Comparison of ENCODE assay signal across 9 cellular contexts in genomic region chr11:64854157-64854533, GRCh38. TPM values are rescaled to one million over a fixed set of nuclear protein-coding genes. Genes with fewer than 3 reads are reported as not detected.
DNase-seq lines count a peak whose midpoint lies in the region; ATAC-seq and TF ChIP-seq lines count a peak whose summit lies in the region.
"Had no signal": no experiment of that assay in that cellular context is flagged by ENCODE, and none has a peak within 500 bp of the region (broad histone marks: within the 10 kb centered on the region; RNA-seq: fewer than 3 reads in every experiment).

No MANE protein-coding gene starts in this region.

- peak overlapping the region in 5 of 6 donors; percentile 57 to 98 (median 97) for H3K27ac Mint-ChIP-seq in immature natural killer cell

- peak in 1 of 3 donors; percentile 68 for DNase-seq in right cardiac atrium
- no peak for DNase-seq in left cardiac atrium
- DNase-seq in immature natural killer cell, result no peak
- no peak for DNase-seq in upper lobe of right lung
- DNase-seq: MM.1S, SHP77 treated with DMSO at 0.1 percent for 48 hours had no signal

- peaks cover 88 to 89% of the 10 kb centered on the region in 2 donors for H3K4me1 Mint-ChIP-seq in immature natural killer cell

- intact Hi-C loops in right cardiac atrium (cut with DNase I), result no loop called here
- intact Hi-C loops in left cardiac atrium (cut with DNase I), result no loop called here
- intact Hi-C loops in upper lobe of right lung (cut with DNase I), result no loop called here

- H3K9me3 ChIP-seq in right cardiac atrium (ENCODE audit: control insufficient read depth, low read length), result no peaks in the 10 kb centered on the region
- no peaks in the 10 kb centered on the region for H3K9me3 ChIP-seq in upper lobe of right lung
- H3K9me3 ChIP-seq: thyroid gland had no signal

- ATAC-seq in right cardiac atrium (no peak), left cardiac atrium (no peak), upper lobe of right lung (no peak), HG02642 (IDR thresholded peaks at IDR 0.05; ENCODE audit: poor library complexity, unreplicated experiment) (no peak), GM18505 (IDR thresholded peaks at IDR 0.05; ENCODE audit: unreplicated experiment) (no peak)

- WGBS in right cardiac atrium, result 93% methylated on average over 25 of the region's 25 CpGs

- H3K27me3 Mint-ChIP-seq in immature natural killer cell (ENCODE audit: low read depth in 3 of 3), result peaks cover 3 to 21% (median 17%) of the 10 kb centered on the region in 3 donors

- H3K4me3 Mint-ChIP-seq in immature natural killer cell, result peak overlapping the region in 4 of 5 donors; percentile 23 to 59 (median 32)

- no peak for TF ChIP-seq POLR2A in GM18505 (IDR thresholded peaks at IDR 0.05; ENCODE audit: borderline replicate concordance, extremely low read depth, insufficient read depth, insufficient read length)

- no peak overlapping the region for H3K4me3 ChIP-seq in right cardiac atrium (ENCODE audit: low read length)
- no peak overlapping the region for H3K4me3 ChIP-seq in upper lobe of right lung
- H3K4me3 ChIP-seq: thyroid gland had no signal

- peaks cover 8 to 10% (median 9%) of the 10 kb centered on the region in 3 donors for H3K36me3 Mint-ChIP-seq in immature natural killer cell

- peak overlapping the region; percentile 59 for H3K27ac ChIP-seq in right cardiac atrium (ENCODE audit: low read length)
- peak overlapping the region; percentile 87 for H3K27ac ChIP-seq in upper lobe of right lung

- H3K27me3 ChIP-seq in right cardiac atrium (ENCODE audit: control insufficient read depth, insufficient read depth), result no peaks in the 10 kb centered on the region
- no peaks in the 10 kb centered on the region for H3K27me3 ChIP-seq in upper lobe of right lung
- H3K27me3 ChIP-seq: thyroid gland had no signal

- H3K9me3 Mint-ChIP-seq in immature natural killer cell, result no peaks in the 10 kb centered on the region

- H3K4me1 ChIP-seq in right cardiac atrium (ENCODE audit: control insufficient read depth, insufficient read depth, low read length) (peaks cover 31% of the 10 kb centered on the region), upper lobe of right lung (peaks cover 94% of the 10 kb centered on the region)

- TF ChIP-seq CTCF in upper lobe of right lung (IDR thresholded peaks at IDR 0.05), result no peak

- H3K36me3 ChIP-seq in upper lobe of right lung, result peaks cover 39% of the 10 kb centered on the region

RNA-seq across cellular contexts. Expression of gene CDC42BPG, which starts 9.7 kb away (rescaled TPM):
- 1 to 10 TPM in 1 of 4 donors, under 1 TPM in 3; 0.39 to 2.3 (median 0.78) TPM for total RNA-seq in right cardiac atrium
- polyA plus RNA-seq in right cardiac atrium, result 0.36 TPM
- total RNA-seq in left cardiac atrium, result under 1 TPM; 0.55 to 0.65 TPM
- under 1 TPM in 2 of 3 donors, not detected in 1; 0.13 to 0.22 TPM for polyA plus RNA-seq in immature natural killer cell
- total RNA-seq in upper lobe of right lung, result 20.9 TPM

RNA-seq across cellular contexts. Expression of gene EHD1, which starts 24.3 kb away (rescaled TPM):
- 10 to 100 TPM; 23.4 to 35.3 (median 31.4) TPM for total RNA-seq in right cardiac atrium
- 20.8 TPM for polyA plus RNA-seq in right cardiac atrium
- total RNA-seq in left cardiac atrium, result 10 to 100 TPM; 36.6 to 43.1 TPM
- 100 to 1,000 TPM; 136 to 247 (median 160) TPM for polyA plus RNA-seq in immature natural killer cell
- total RNA-seq in upper lobe of right lung, result 94.6 TPM

RNA-seq across cellular contexts. Expression of gene MEN1, which starts 43.8 kb away (rescaled TPM):
- 10 to 100 TPM in 2 of 4 donors, 1 to 10 TPM in 2; 9.6 to 11.7 (median 10.1) TPM for total RNA-seq in right cardiac atrium
- 10.1 TPM for polyA plus RNA-seq in right cardiac atrium
- 10 to 100 TPM in 1 of 2 donors, 1 to 10 TPM in 1; 9.0 to 12.3 TPM for total RNA-seq in left cardiac atrium
- polyA plus RNA-seq in immature natural killer cell, result 10 to 100 TPM; 15.3 to 36.1 (median 27.1) TPM
- total RNA-seq in upper lobe of right lung, result 22.5 TPM

RNA-seq across cellular contexts. Expression of gene MAP4K2, which starts 51.1 kb away (rescaled TPM):
- total RNA-seq in right cardiac atrium (10 to 100 TPM in 3 of 4 donors, 1 to 10 TPM in 1; 8.7 to 11.7 (median 11.0) TPM), left cardiac atrium (10 to 100 TPM in 1 of 2 donors, 1 to 10 TPM in 1; 10.0 to 10.4 TPM), upper lobe of right lung (28.9 TPM)
- polyA plus RNA-seq in right cardiac atrium (11.0 TPM), immature natural killer cell (10 to 100 TPM in 2 of 3 donors, 1 to 10 TPM in 1; 9.2 to 16.4 (median 15.9) TPM)
